Comparison of ENCODE assay signal across 14 cellular contexts in genomic region chr13:98083507-98083906, GRCh38. TPM values are rescaled to one million over a fixed set of nuclear protein-coding genes. Genes with fewer than 3 reads are reported as not detected.
DNase-seq lines count a peak whose midpoint lies in the region; ATAC-seq, FAIRE-seq and TF ChIP-seq lines count a peak whose summit lies in the region.
"Had no signal": no experiment of that assay in that cellular context is flagged by ENCODE, and none has a peak within 500 bp of the region (broad histone marks: within the 10 kb centered on the region; RNA-seq: fewer than 3 reads in every experiment).

No MANE protein-coding gene starts in this region.

- TF ChIP-seq CTCF in fibroblast of mammary gland (conservative IDR thresholded peaks at IDR 0.05; ENCODE audit: control insufficient read depth, insufficient read depth, low read depth, low read length) (peak; percentile 6), retinal pigment epithelial cell (conservative IDR thresholded peaks at IDR 0.05; ENCODE audit: low read depth, low read length) (peak; percentile 3)

- H3K27ac ChIP-seq in SJCRH30 (peak overlapping the region; percentile 63), small intestine (ENCODE audit: low read depth in 1 of 2, low read length in 1 of 2) (no peak overlapping the region)
- H3K27ac ChIP-seq: sigmoid colon had no signal

- no peaks in the 10 kb centered on the region for H3K27me3 ChIP-seq in SJCRH30
- H3K27me3 ChIP-seq in small intestine (ENCODE audit: control insufficient read depth in 2 of 2, insufficient read depth in 2 of 2, low read length in 2 of 2) = no peaks in the 10 kb centered on the region
- H3K27me3 ChIP-seq: sigmoid colon had no signal

- H3K36me3 ChIP-seq in SJCRH30 (no peaks in the 10 kb centered on the region), small intestine (ENCODE audit: control insufficient read depth in 2 of 2, insufficient read depth in 2 of 2, low read length in 2 of 2) (no peaks in the 10 kb centered on the region)
- H3K36me3 ChIP-seq: sigmoid colon had no signal

- DNase-seq in GM04503 (ENCODE audit: low read depth) = peak; percentile 95
- peak; percentile 58 to 80 for DNase-seq in SJCRH30
- peak; percentile 93 for DNase-seq in fibroblast of mammary gland (ENCODE audit: low read depth)
- DNase-seq in retinal pigment epithelial cell (ENCODE audit: low read depth) = peak; percentile 54
- DNase-seq in small intestine = no peak
- DNase-seq in GOT3 (lab: John Stamatoyannopoulos, UW) = no peak
- DNase-seq in GM19238 (ENCODE audit: insufficient read length, low spot score) = no peak
- DNase-seq: activated CD4-positive, CD25-positive, alpha-beta regulatory T cell; DND-41; mucosa of descending colon; NCI-H2171 treated with DMSO at 0.1 percent for 48 hours; sigmoid colon had no signal

- no peak for ATAC-seq in HG02884 (IDR thresholded peaks at IDR 0.05; ENCODE audit: unreplicated experiment)
- ATAC-seq: K562, mucosa of descending colon had no signal

- WGBS in small intestine, 3 donors = 60 to 69% (median 63%) methylated on average over 6 of the region's 6 CpGs

- no peak for FAIRE-seq in small intestine (lab: Jason Lieb, UNC)
- FAIRE-seq: K562 had no signal

- H3K4me3 ChIP-seq in SJCRH30 (no peak overlapping the region), fibroblast of mammary gland (ENCODE audit: control insufficient read depth, low read depth, low read length) (no peak overlapping the region), retinal pigment epithelial cell (ENCODE audit: low read length) (no peak overlapping the region), small intestine (ENCODE audit: low read depth in 1 of 2, low read length in 2 of 2) (no peak overlapping the region)
- H3K4me3 ChIP-seq: K562, mucosa of descending colon, sigmoid colon had no signal

- H3K4me1 ChIP-seq in SJCRH30 (peaks cover 10% of the 10 kb centered on the region), small intestine (ENCODE audit: control insufficient read depth in 2 of 2, insufficient read depth in 1 of 2, low read depth in 1 of 2, low read length in 1 of 2) (no peaks in the 10 kb centered on the region)
- H3K4me1 ChIP-seq: sigmoid colon had no signal

- H3K9me3 ChIP-seq in SJCRH30 (replicated peaks) = no peaks in the 10 kb centered on the region
- no peaks in the 10 kb centered on the region for H3K9me3 ChIP-seq in small intestine (ENCODE audit: control insufficient read depth, low read depth)
- H3K9me3 ChIP-seq: mucosa of descending colon, sigmoid colon had no signal

RNA-seq across cellular contexts. Expression of gene FARP1, which starts 59.4 kb away (rescaled TPM):
- 31.2 and 32.5 TPM in 2 replicates for total RNA-seq in SJCRH30 (2014; rRNA removed; shearing (Covaris generic))
- 1 to 10 TPM in 2 of 3 donors, under 1 TPM in 1; 0.89 to 8.6 (median 3.8) TPM for polyA plus RNA-seq in small intestine

Comparison
In these comparisons a context has a peak if more than half of its experiments do, and no peak if none do; other contexts are left out.
1. DNase-seq: peak in GM04503 (single experiment), SJCRH30 (2 of 2), fibroblast of mammary gland (single experiment) and retinal pigment epithelial cell (single experiment); none in small intestine (single experiment), GOT3 (single experiment) and GM19238 (single experiment).